In genomic region chr2:3870222-3870621, GRCh38 we compare ENCODE assay signal across 23 cellular contexts.
"Had no signal": no experiment of that assay in that cellular context is flagged by ENCODE, and none has a peak within 500 bp of the region (broad histone marks: within the 10 kb centered on the region; RNA-seq: fewer than 3 reads in every experiment).

No MANE protein-coding gene starts in this region.

- H3K9me3 Mint-ChIP-seq: activated CD4-positive, alpha-beta memory T cell treated with anti-CD3 and anti-CD28 coated beads for 36 hours; activated CD4-positive, alpha-beta T cell treated with anti-CD3 and anti-CD28 coated beads, Interleukin-2, amount 10 ng/mL, durations not matched to agents 7 days and 5 days; activated naive CD4-positive, alpha-beta T cell treated with anti-CD3 and anti-CD28 coated beads, Interleukin-2, amount 10 ng/mL, durations not matched to agents 7 days and 5 days; activated naive CD8-positive, alpha-beta T cell treated with anti-CD3 and anti-CD28 coated beads for 36 hours; activated T-helper 2 cell treated with anti-CD3 and anti-CD28 coated beads, Interferon-gamma antibody, Interleukin-2, Interleukin-4, amounts not matched to agents 10 μg/mL and 5 μg/mL and 100 μg/mL, durations not matched to agents 14 hours and 24 hours and 36 hours; T-cell had no signal

- DNase-seq: activated CD4-positive, alpha-beta memory T cell treated with anti-CD3 and anti-CD28 coated beads for 36 hours; activated CD4-positive, alpha-beta T cell treated with anti-CD3 and anti-CD28 coated beads, Interleukin-2, amount 10 ng/mL, durations not matched to agents 7 days and 5 days; activated CD4-positive, CD25-positive, alpha-beta regulatory T cell; activated CD8-positive, alpha-beta memory T cell treated with anti-CD3 and anti-CD28 coated beads for 24 hours; activated gamma-delta T cell treated with Interleukin-2 at 50 U/mL for 16 hours; activated naive CD4-positive, alpha-beta T cell treated with anti-CD3 and anti-CD28 coated beads, Interleukin-2, amount 10 ng/mL, durations not matched to agents 7 days and 5 days; activated naive CD8-positive, alpha-beta T cell treated with anti-CD3 and anti-CD28 coated beads for 36 hours; activated T-cell treated with anti-CD3 and anti-CD28 coated beads for 4 hours; activated T-cell treated with anti-CD3 and anti-CD28 coated beads, Interleukin-2, amount 50 U/mL, for 72 hours; brain microvascular endothelial cell; KG1; NCI-H1092 treated with DMSO at 0.1 percent for 48 hours; NCI-H1417 treated with DMSO at 0.1 percent for 48 hours; NCI-H1694; NCI-H2081; NCI-H69; Peyer's patch; SIG-M5; T-cell; T-helper 2 cell; T1000 had no signal

- H3K27me3 Mint-ChIP-seq: activated CD4-positive, alpha-beta memory T cell treated with anti-CD3 and anti-CD28 coated beads for 36 hours; activated CD4-positive, alpha-beta T cell treated with anti-CD3 and anti-CD28 coated beads, Interleukin-2, amount 10 ng/mL, durations not matched to agents 7 days and 5 days; activated naive CD4-positive, alpha-beta T cell treated with anti-CD3 and anti-CD28 coated beads, Interleukin-2, amount 10 ng/mL, durations not matched to agents 7 days and 5 days; T-cell had no signal

- H3K4me1 Mint-ChIP-seq: activated CD4-positive, alpha-beta T cell treated with anti-CD3 and anti-CD28 coated beads, Interleukin-2, amount 10 ng/mL, durations not matched to agents 7 days and 5 days; activated naive CD4-positive, alpha-beta T cell treated with anti-CD3 and anti-CD28 coated beads, Interleukin-2, amount 10 ng/mL, durations not matched to agents 7 days and 5 days; activated naive CD8-positive, alpha-beta T cell treated with anti-CD3 and anti-CD28 coated beads for 36 hours; T-cell had no signal

- FAIRE-seq: TTC549 had no signal

- H3K4me3 Mint-ChIP-seq: activated CD4-positive, alpha-beta memory T cell treated with anti-CD3 and anti-CD28 coated beads for 36 hours; activated CD4-positive, alpha-beta T cell treated with anti-CD3 and anti-CD28 coated beads, Interleukin-2, amount 10 ng/mL, durations not matched to agents 7 days and 5 days; activated naive CD4-positive, alpha-beta T cell treated with anti-CD3 and anti-CD28 coated beads, Interleukin-2, amount 10 ng/mL, durations not matched to agents 7 days and 5 days; activated naive CD8-positive, alpha-beta T cell treated with anti-CD3 and anti-CD28 coated beads for 36 hours; activated T-cell treated with anti-CD3 and anti-CD28 coated beads, Interleukin-2, amount 50 U/mL, for 72 hours; T-cell had no signal

- H3K36me3 Mint-ChIP-seq: activated CD4-positive, alpha-beta memory T cell treated with anti-CD3 and anti-CD28 coated beads for 36 hours; activated naive CD4-positive, alpha-beta T cell treated with anti-CD3 and anti-CD28 coated beads, Interleukin-2, amount 10 ng/mL, durations not matched to agents 7 days and 5 days; activated naive CD8-positive, alpha-beta T cell treated with anti-CD3 and anti-CD28 coated beads for 36 hours; T-cell had no signal

- ATAC-seq: activated T-cell treated with anti-CD3 and anti-CD28 coated beads, Interleukin-2, amount 50 U/mL, for 72 hours; T-cell had no signal
